11 cellular contexts compared by ENCODE assay signal in genomic region chr4:48739560-48740019, GRCh38. TPM values are rescaled to one million over a fixed set of nuclear protein-coding genes. Genes with fewer than 3 reads are reported as not detected.
A peak's percentile ranks its signal among the peaks of the same experiment; 100 is the strongest.
DNase-seq lines count a peak whose midpoint lies in the region; ATAC-seq and TF ChIP-seq lines count a peak whose summit lies in the region.
"Had no signal": no experiment of that assay in that cellular context is flagged by ENCODE, and none has a peak within 500 bp of the region (broad histone marks: within the 10 kb centered on the region; RNA-seq: fewer than 3 reads in every experiment).

No MANE protein-coding gene starts in this region.

- TF ChIP-seq EP300 in upper lobe of left lung (IDR thresholded peaks at IDR 0.05) = no peak
- TF ChIP-seq EP300 in esophagus muscularis mucosa (IDR thresholded peaks at IDR 0.05) = no peak

- intact Hi-C loops in esophagus muscularis mucosa (cut with DNase I) = no loop called here

- H3K27me3 Mint-ChIP-seq in naive B cell = no peaks in the 10 kb centered on the region

- no peak overlapping the region for H3K27ac ChIP-seq in upper lobe of left lung
- no peak overlapping the region for H3K27ac ChIP-seq in esophagus muscularis mucosa (replicated peaks in 1 of 4)
- H3K27ac ChIP-seq: coronary artery had no signal

- CTCF ChIA-PET in HEK293T (lab: Yijun Ruan, JAX) = no interaction called here

- peak; percentile 55 for ATAC-seq in GM19025 (IDR thresholded peaks at IDR 0.05; ENCODE audit: low read depth, unreplicated experiment)
- peak; percentile 79 for ATAC-seq in HG02759 (IDR thresholded peaks at IDR 0.05; ENCODE audit: unreplicated experiment)
- ATAC-seq in naive B cell (ENCODE audit: low read depth in 2 of 2) = no peak
- no peak for ATAC-seq in upper lobe of left lung (ENCODE audit: low FRiP score in 2 of 2)

- H3K27ac Mint-ChIP-seq in naive B cell = peak overlapping the region in 4 of 6 donors; percentile 0 to 54 (median 18)

- H3K4me1 Mint-ChIP-seq in naive B cell = peaks cover 40 to 79% (median 70%) of the 10 kb centered on the region in 3 donors

- H3K4me1 ChIP-seq in upper lobe of left lung = peaks cover 0 to 21% (median 9%) of the 10 kb centered on the region in 4 donors
- peaks cover 8 to 22% (median 12%) of the 10 kb centered on the region in 4 donors for H3K4me1 ChIP-seq in esophagus muscularis mucosa

- POLR2A ChIA-PET in HEK293T (lab: Yijun Ruan, JAX) = no interaction called here

- H3K27me3 ChIP-seq in upper lobe of left lung = no peaks in the 10 kb centered on the region
- H3K27me3 ChIP-seq in esophagus muscularis mucosa = no peaks in the 10 kb centered on the region

- H3K9me3 ChIP-seq in upper lobe of left lung = no peaks in the 10 kb centered on the region
- no peaks in the 10 kb centered on the region for H3K9me3 ChIP-seq in esophagus muscularis mucosa

- WGBS in upper lobe of left lung, 2 donors = 37 to 38% methylated on average over 3 of the region's 3 CpGs
- 82% methylated on average over 3 of the region's 3 CpGs for WGBS in esophagus muscularis mucosa

- TF ChIP-seq POLR2A in NB4 (IDR thresholded peaks at IDR 0.05; ENCODE audit: extremely low read depth, insufficient read length) = no peak
- TF ChIP-seq POLR2A in upper lobe of left lung (IDR thresholded peaks at IDR 0.05) = no peak
- TF ChIP-seq POLR2A in esophagus muscularis mucosa (IDR thresholded peaks at IDR 0.05; ENCODE audit: low read depth) = no peak

- DNase-seq in NB4 (ENCODE audit: low read depth) (peak; percentile 60), naive B cell (no peak), upper lobe of left lung (no peak), HEK293T (ENCODE audit: extremely low spot score) (no peak), esophagus muscularis mucosa (ENCODE audit: extremely low spot score) (no peak)
- DNase-seq: hippocampal formation; NCI-H446 treated with DMSO at 0.1 percent for 48 hours; stimulated activated CD4-positive, alpha-beta T cell treated with anti-CD3 and anti-CD28 coated beads, Interleukin-12 subunit alpha, Interleukin-12 subunit beta, amount 100 ng/mL, for 4 hours had no signal

- H3K9me3 Mint-ChIP-seq in naive B cell = peaks cover 0 to 7% (median 0%) of the 10 kb centered on the region in 7 donors

- peaks cover 0 to 5% of the 10 kb centered on the region in 2 donors for H3K36me3 Mint-ChIP-seq in naive B cell

- H3K4me3 Mint-ChIP-seq in naive B cell = peak overlapping the region in 3 of 8 donors; percentile 16 to 32 (median 27)

- no peak for TF ChIP-seq CTCF in NB4 (IDR thresholded peaks at IDR 0.05; ENCODE audit: low read depth, low read length)
- no peak for TF ChIP-seq CTCF in upper lobe of left lung (IDR thresholded peaks at IDR 0.05)
- TF ChIP-seq CTCF in esophagus muscularis mucosa (IDR thresholded peaks at IDR 0.05) = no peak

- H3K36me3 ChIP-seq in upper lobe of left lung = no peaks in the 10 kb centered on the region
- H3K36me3 ChIP-seq in esophagus muscularis mucosa = no peaks in the 10 kb centered on the region

- no peak overlapping the region for H3K4me3 ChIP-seq in NB4 (ENCODE audit: low read depth, low read length)
- no peak overlapping the region for H3K4me3 ChIP-seq in upper lobe of left lung
- no peak overlapping the region for H3K4me3 ChIP-seq in esophagus muscularis mucosa
- H3K4me3 ChIP-seq: coronary artery had no signal

TF ChIP-seq in HEK293T, 16 proteins besides CTCF, POLR2A, EP300 and RAD21:
- TF ChIP-seq LEF1 (IDR thresholded peaks at IDR 0.05; ENCODE audit: borderline replicate concordance) = no peak

RNA-seq across cellular contexts. Expression of gene FRYL, which starts 40.5 kb away (rescaled TPM):
- polyA plus RNA-seq in naive B cell (ENCODE audit: low read depth in 6 of 6) = 10 to 100 TPM; 24.4 to 49.5 (median 37.9) TPM
- total RNA-seq in upper lobe of left lung (10 to 100 TPM; 48.6 to 96.9 (median 69.2) TPM), esophagus muscularis mucosa (10 to 100 TPM; 46.0 to 66.5 (median 55.8) TPM)

Comparison
In these comparisons a context has a peak if more than half of its experiments do, and no peak if none do; other contexts are left out.
1. ATAC-seq: peak in GM19025 (single experiment) and HG02759 (single experiment); none in naive B cell (0 of 2) and upper lobe of left lung (0 of 2).